8 cellular contexts compared by ENCODE assay signal in genomic region chr14:32939254-32940065, GRCh38. TPM values are rescaled to one million over a fixed set of nuclear protein-coding genes. Genes with fewer than 3 reads are reported as not detected.
DNase-seq lines count a peak whose midpoint lies in the region; ATAC-seq and TF ChIP-seq lines count a peak whose summit lies in the region.

No MANE protein-coding gene starts in this region.

- intact Hi-C loops in left colon (cut with DNase I, micrococcal nuclease) = no loop called here
- intact Hi-C loops in spleen (cut with DNase I; ENCODE audit: low total_unique reads) = no loop called here
- intact Hi-C loops in OCI-LY7 (cut with micrococcal nuclease; ENCODE audit: unreplicated experiment) = no loop called here

- 0 to 1% (median 1%) methylated on average over 62 to 80 of the region's 80 CpGs for WGBS in spleen, 5 donors

- TF ChIP-seq CTCF in spleen (IDR thresholded peaks at IDR 0.05 in 8 of 11, conservative IDR thresholded peaks at IDR 0.05 in 3 of 11) (no peak), OCI-LY7 (conservative IDR thresholded peaks at IDR 0.05; ENCODE audit: low read length) (no peak)

- no peaks in the 10 kb centered on the region for H4K20me1 ChIP-seq in OCI-LY7 (ENCODE audit: insufficient read depth, low read length)

- BruUV-seq in OCI-LY7 (replicated peaks; lab: Mats Ljungman, UMichigan) = no TSS peak

- no peak overlapping the region for H2AFZ ChIP-seq in OCI-LY7 (ENCODE audit: low read length)

- H3K9me2 ChIP-seq in OCI-LY7 (ENCODE audit: insufficient read depth, low read length) = no peaks in the 10 kb centered on the region

- peak; percentile 93 for DNase-seq in Daoy (ENCODE audit: low read depth)
- DNase-seq in RPMI8226 = peak; percentile 32
- peak; percentile 33 for DNase-seq in dedifferentiated amniotic fluid mesenchymal stem cell (ENCODE audit: extremely low spot score)
- DNase-seq in left colon = peak; percentile 61 to 77
- DNase-seq in spleen = peak; percentile 83
- no peak for DNase-seq in OCI-LY7 (ENCODE audit: low spot score)
- no peak for DNase-seq in effector CD8-positive, alpha-beta T cell (lab: John Stamatoyannopoulos, UW)

- no peaks in the 10 kb centered on the region for H3K9me3 ChIP-seq in spleen
- no peaks in the 10 kb centered on the region for H3K9me3 ChIP-seq in OCI-LY7 (ENCODE audit: low read length)

- peaks cover 12% of the 10 kb centered on the region for H3K79me2 ChIP-seq in OCI-LY7 (ENCODE audit: insufficient read depth, low read depth, low read length)

- ATAC-seq in HG02678 (IDR thresholded peaks at IDR 0.05; ENCODE audit: unreplicated experiment) (peak; percentile 40), left colon (peak; percentile 80)

- peaks cover 0 to 35% (median 13%) of the 10 kb centered on the region in 6 donors for H3K4me1 ChIP-seq in spleen
- H3K4me1 ChIP-seq in OCI-LY7 (ENCODE audit: insufficient read depth, low read length, poor library complexity, severe bottlenecking) = no peaks in the 10 kb centered on the region

- CTCF ChIA-PET in OCI-LY7 (lab: Charles Lee; ENCODE audit: unreplicated experiment) = no interaction called here

- no peak for TF ChIP-seq POLR2A in spleen (IDR thresholded peaks at IDR 0.05)

- H3K27me3 ChIP-seq in spleen (replicated peaks in 1 of 7) = peaks cover 3 to 68% (median 17%) of the 10 kb centered on the region in 7 donors

- POLR2A ChIA-PET in OCI-LY7 (lab: Charles Lee) = no interaction called here

- H3K4me3 ChIP-seq in spleen = peak overlapping the region; percentile 22 to 71 (median 44)
- no peak overlapping the region for H3K4me3 ChIP-seq in OCI-LY7 (ENCODE audit: low read depth, low read length, poor library complexity, severe bottlenecking)

- H3K27ac ChIP-seq in spleen (peak overlapping the region; percentile 62 to 87 (median 86)), OCI-LY7 (ENCODE audit: low read depth, low read length, poor library complexity, severe bottlenecking) (no peak overlapping the region)

- H3K4me2 ChIP-seq in OCI-LY7 (ENCODE audit: low read length) = no peak overlapping the region

- H3K36me3 ChIP-seq in spleen (no peaks in the 10 kb centered on the region), OCI-LY7 (ENCODE audit: insufficient read depth, low read length) (peaks cover 68% of the 10 kb centered on the region)

RNA-seq across cellular contexts. Expression of gene NPAS3, which starts 0.8 kb away (rescaled TPM):
- total RNA-seq in Daoy (2014; rRNA removed; shearing (Covaris generic)) = 1.5 and 1.9 TPM in 2 replicates
- total RNA-seq in left colon (1 to 10 TPM in 1 of 2 donors, under 1 TPM in 1; 0.37 to 1.6 TPM), spleen (1 to 10 TPM; 2.0 to 9.5 (median 4.6) TPM), OCI-LY7 (2022) (not detected in 2 replicates)
- under 1 TPM; 0.13 to 0.45 (median 0.24) TPM for polyA plus RNA-seq in spleen
- total RNA-seq in OCI-LY7 (2014; rRNA removed; shearing (Covaris generic)) = not detected in 2 replicates

Comparison
In these comparisons a context has a peak if more than half of its experiments do, and no peak if none do; other contexts are left out.
1. DNase-seq: peak in Daoy (single experiment), RPMI8226 (single experiment), dedifferentiated amniotic fluid mesenchymal stem cell (single experiment), left colon (2 of 2) and spleen (single experiment); none in OCI-LY7 (single experiment) and effector CD8-positive, alpha-beta T cell (single experiment).